In genomic region chr3:14691239-14691638, GRCh38 we compare ENCODE assay signal across 13 cellular contexts. TPM values are rescaled to one million over a fixed set of nuclear protein-coding genes. Genes with fewer than 3 reads are reported as not detected.
DNase-seq lines count a peak whose midpoint lies in the region; ATAC-seq and TF ChIP-seq lines count a peak whose summit lies in the region.
"Had no signal": no experiment of that assay in that cellular context is flagged by ENCODE, and none has a peak within 500 bp of the region (broad histone marks: within the 10 kb centered on the region; RNA-seq: fewer than 3 reads in every experiment).

No MANE protein-coding gene starts in this region.

- no peaks in the 10 kb centered on the region for H3K36me3 Mint-ChIP-seq in HFFc6 (ENCODE audit: low read depth)

- H3K4me3 ChIP-seq in esophagus squamous epithelium: no peak overlapping the region

- DNase-seq in GM13977 (ENCODE audit: low spot score) (peak; percentile 58), SKM-1 treated with dmso at 0.1 percent for 144 hours (lab: John Stamatoyannopoulos, UW; ENCODE audit: unreplicated experiment) (peak; percentile 52), NCI-H2196 treated with DMSO at 0.1 percent for 48 hours (lab: John Stamatoyannopoulos, UW; ENCODE audit: unreplicated experiment) (no peak), HFFc6 (no peak), esophagus squamous epithelium (lab: John Stamatoyannopoulos, UW) (no peak)
- no peak for DNase-seq in activated CD8-positive, alpha-beta memory T cell treated with anti-CD3 and anti-CD28 coated beads, Interleukin-2, amount 50 U/mL, for 4 hours
- DNase-seq: activated CD4-positive, CD25-positive, alpha-beta regulatory T cell; NCI-H2107 had no signal

- no peaks in the 10 kb centered on the region for H3K4me1 Mint-ChIP-seq in HFFc6 (ENCODE audit: low read depth)
- H3K4me1 Mint-ChIP-seq: neural crest cell had no signal

- H3K27ac Mint-ChIP-seq in HFFc6: no peak overlapping the region

- 72 to 81% methylated on average over 3 to 4 of the region's 4 CpGs for WGBS in esophagus squamous epithelium, 2 donors

- H3K36me3 ChIP-seq in esophagus squamous epithelium: no peaks in the 10 kb centered on the region

- H3K27me3 Mint-ChIP-seq in HFFc6 (ENCODE audit: insufficient read depth): peaks cover 21% of the 10 kb centered on the region

- no peaks in the 10 kb centered on the region for H3K4me1 ChIP-seq in esophagus squamous epithelium

- TF ChIP-seq POLR2A in esophagus squamous epithelium (IDR thresholded peaks at IDR 0.05): no peak

- H3K27ac ChIP-seq in esophagus squamous epithelium: no peak overlapping the region

- no peaks in the 10 kb centered on the region for H3K27me3 ChIP-seq in esophagus squamous epithelium

- no peak overlapping the region for H3K4me3 Mint-ChIP-seq in HFFc6
- H3K4me3 Mint-ChIP-seq: neural crest cell had no signal

- intact Hi-C loops in esophagus squamous epithelium (cut with DNase I): no loop called here

- H3K9me3 ChIP-seq in esophagus squamous epithelium: no peaks in the 10 kb centered on the region

- no peak for TF ChIP-seq CTCF in GM13977 (IDR thresholded peaks at IDR 0.05; ENCODE audit: extremely low read depth, insufficient read depth, missing control alignments)
- TF ChIP-seq CTCF in HFFc6 (IDR thresholded peaks at IDR 0.05): no peak
- TF ChIP-seq CTCF in esophagus squamous epithelium (IDR thresholded peaks at IDR 0.05): no peak

- peak; percentile 39 for ATAC-seq in GM21619 (IDR thresholded peaks at IDR 0.05; ENCODE audit: unreplicated experiment)
- peak; percentile 42 for ATAC-seq in HG03354 (IDR thresholded peaks at IDR 0.05; ENCODE audit: poor library complexity, severe bottlenecking, unreplicated experiment)
- ATAC-seq: HCT116 had no signal

- in situ Hi-C loops in GM13977 (cut with MboI; ENCODE audit: low pct_unique_long_range_greater_than_20kb, low sequenced_read_pairs, unreplicated experiment): no loop called here

- H3K9me3 Mint-ChIP-seq in HFFc6: no peaks in the 10 kb centered on the region

RNA-seq across cellular contexts. Expression of gene C3orf20, which starts 16.3 kb away (rescaled TPM):
- total RNA-seq in HFFc6 (2021; fragmentation: NEBNext Ultra II Directional; extraction: Animal tissue kit (Norgen Biotek cat#: 25700)): not detected
- total RNA-seq in esophagus squamous epithelium: not detected
- total RNA-seq: fibroblast of lung had no signal

RNA-seq across cellular contexts. Expression of gene CCDC174, which starts 39.7 kb away (rescaled TPM):
- 10 to 100 TPM in 5 of 6 experiments, 1 to 10 TPM in 1; 8.7 to 13.4 (median 10.5) TPM for total RNA-seq in HFFc6 (2021; fragmentation: NEBNext Ultra II Directional; extraction: Animal tissue kit (Norgen Biotek cat#: 25700))
- total RNA-seq in esophagus squamous epithelium: 10 to 100 TPM in 3 of 4 donors, 1 to 10 TPM in 1; 9.5 to 17.2 (median 12.1) TPM

Comparison
In these comparisons a context has a peak if more than half of its experiments do, and no peak if none do; other contexts are left out.
1. DNase-seq: peak in GM13977 (single experiment) and SKM-1 treated with dmso at 0.1 percent for 144 hours (single experiment); none in NCI-H2196 treated with DMSO at 0.1 percent for 48 hours (single experiment), activated CD8-positive, alpha-beta memory T cell treated with anti-CD3 and anti-CD28 coated beads, Interleukin-2, amount 50 U/mL, for 4 hours (single experiment), HFFc6 (single experiment) and esophagus squamous epithelium (single experiment).